ENCODE assay signal across 1 cellular context in the genomic region with DNA sequence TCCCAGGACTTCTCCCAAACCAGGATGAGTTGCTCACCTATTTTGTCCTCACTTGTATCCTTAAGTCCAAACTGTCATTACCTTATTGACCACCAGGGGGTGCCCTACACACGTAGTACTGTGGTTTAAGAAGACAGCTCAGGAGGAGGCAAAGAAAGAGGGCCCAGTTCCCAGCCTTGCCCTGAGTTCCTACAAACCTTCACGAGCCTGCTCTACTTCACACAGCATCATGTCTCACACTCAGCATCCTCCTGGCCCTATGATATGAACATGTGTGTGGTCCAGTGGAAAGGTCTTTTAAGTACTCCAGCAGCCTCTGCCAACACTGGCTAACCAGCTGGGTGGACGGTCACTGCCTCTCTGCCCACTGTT.
TF ChIP-seq lines count a peak whose summit lies in the region.

No MANE protein-coding gene starts in this region.

TF ChIP-seq in HEK293, 187 proteins besides CTCF, POLR2A, EP300 and RAD21 (continued from another document):
- TF ChIP-seq, protein P1, sequence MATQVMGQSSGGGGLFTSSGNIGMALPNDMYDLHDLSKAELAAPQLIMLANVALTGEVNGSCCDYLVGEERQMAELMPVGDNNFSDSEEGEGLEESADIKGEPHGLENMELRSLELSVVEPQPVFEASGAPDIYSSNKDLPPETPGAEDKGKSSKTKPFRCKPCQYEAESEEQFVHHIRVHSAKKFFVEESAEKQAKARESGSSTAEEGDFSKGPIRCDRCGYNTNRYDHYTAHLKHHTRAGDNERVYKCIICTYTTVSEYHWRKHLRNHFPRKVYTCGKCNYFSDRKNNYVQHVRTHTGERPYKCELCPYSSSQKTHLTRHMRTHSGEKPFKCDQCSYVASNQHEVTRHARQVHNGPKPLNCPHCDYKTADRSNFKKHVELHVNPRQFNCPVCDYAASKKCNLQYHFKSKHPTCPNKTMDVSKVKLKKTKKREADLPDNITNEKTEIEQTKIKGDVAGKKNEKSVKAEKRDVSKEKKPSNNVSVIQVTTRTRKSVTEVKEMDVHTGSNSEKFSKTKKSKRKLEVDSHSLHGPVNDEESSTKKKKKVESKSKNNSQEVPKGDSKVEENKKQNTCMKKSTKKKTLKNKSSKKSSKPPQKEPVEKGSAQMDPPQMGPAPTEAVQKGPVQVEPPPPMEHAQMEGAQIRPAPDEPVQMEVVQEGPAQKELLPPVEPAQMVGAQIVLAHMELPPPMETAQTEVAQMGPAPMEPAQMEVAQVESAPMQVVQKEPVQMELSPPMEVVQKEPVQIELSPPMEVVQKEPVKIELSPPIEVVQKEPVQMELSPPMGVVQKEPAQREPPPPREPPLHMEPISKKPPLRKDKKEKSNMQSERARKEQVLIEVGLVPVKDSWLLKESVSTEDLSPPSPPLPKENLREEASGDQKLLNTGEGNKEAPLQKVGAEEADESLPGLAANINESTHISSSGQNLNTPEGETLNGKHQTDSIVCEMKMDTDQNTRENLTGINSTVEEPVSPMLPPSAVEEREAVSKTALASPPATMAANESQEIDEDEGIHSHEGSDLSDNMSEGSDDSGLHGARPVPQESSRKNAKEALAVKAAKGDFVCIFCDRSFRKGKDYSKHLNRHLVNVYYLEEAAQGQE (tag by site-specific recombination; IDR thresholded peaks at IDR 0.05), result no peak
- TF ChIP-seq ZFP37 (tag by site-specific recombination; IDR thresholded peaks at IDR 0.05), result no peak
- no peak for TF ChIP-seq ZNF837 (tag by site-specific recombination; IDR thresholded peaks at IDR 0.05)
- TF ChIP-seq ZNF558 (tag by site-specific recombination; IDR thresholded peaks at IDR 0.05), result no peak
- TF ChIP-seq ZBTB48 (tag by site-specific recombination; IDR thresholded peaks at IDR 0.05), result no peak
- TF ChIP-seq, protein P2, sequence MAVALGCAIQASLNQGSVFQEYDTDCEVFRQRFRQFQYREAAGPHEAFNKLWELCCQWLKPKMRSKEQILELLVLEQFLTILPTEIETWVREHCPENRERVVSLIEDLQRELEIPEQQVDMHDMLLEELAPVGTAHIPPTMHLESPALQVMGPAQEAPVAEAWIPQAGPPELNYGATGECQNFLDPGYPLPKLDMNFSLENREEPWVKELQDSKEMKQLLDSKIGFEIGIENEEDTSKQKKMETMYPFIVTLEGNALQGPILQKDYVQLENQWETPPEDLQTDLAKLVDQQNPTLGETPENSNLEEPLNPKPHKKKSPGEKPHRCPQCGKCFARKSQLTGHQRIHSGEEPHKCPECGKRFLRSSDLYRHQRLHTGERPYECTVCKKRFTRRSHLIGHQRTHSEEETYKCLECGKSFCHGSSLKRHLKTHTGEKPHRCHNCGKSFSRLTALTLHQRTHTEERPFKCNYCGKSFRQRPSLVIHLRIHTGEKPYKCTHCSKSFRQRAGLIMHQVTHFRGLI (tag by site-specific recombination; IDR thresholded peaks at IDR 0.05), result no peak
- TF ChIP-seq, protein P3, sequence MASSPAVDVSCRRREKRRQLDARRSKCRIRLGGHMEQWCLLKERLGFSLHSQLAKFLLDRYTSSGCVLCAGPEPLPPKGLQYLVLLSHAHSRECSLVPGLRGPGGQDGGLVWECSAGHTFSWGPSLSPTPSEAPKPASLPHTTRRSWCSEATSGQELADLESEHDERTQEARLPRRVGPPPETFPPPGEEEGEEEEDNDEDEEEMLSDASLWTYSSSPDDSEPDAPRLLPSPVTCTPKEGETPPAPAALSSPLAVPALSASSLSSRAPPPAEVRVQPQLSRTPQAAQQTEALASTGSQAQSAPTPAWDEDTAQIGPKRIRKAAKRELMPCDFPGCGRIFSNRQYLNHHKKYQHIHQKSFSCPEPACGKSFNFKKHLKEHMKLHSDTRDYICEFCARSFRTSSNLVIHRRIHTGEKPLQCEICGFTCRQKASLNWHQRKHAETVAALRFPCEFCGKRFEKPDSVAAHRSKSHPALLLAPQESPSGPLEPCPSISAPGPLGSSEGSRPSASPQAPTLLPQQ (tag by site-specific recombination; IDR thresholded peaks at IDR 0.05), result peak; percentile 62; the same call in 1 of the 2 replicates
- TF ChIP-seq ZNF157 (tag by site-specific recombination; IDR thresholded peaks at IDR 0.05), result no peak
- no peak for TF ChIP-seq ZNF140 (tag by site-specific recombination; IDR thresholded peaks at IDR 0.05)
- TF ChIP-seq ZNF48 (tag by site-specific recombination; IDR thresholded peaks at IDR 0.05), result no peak
- TF ChIP-seq ZNF239 (tag by site-specific recombination; IDR thresholded peaks at IDR 0.05), result no peak
- TF ChIP-seq SETDB1 (IDR thresholded peaks at IDR 0.05; ENCODE audit: insufficient read length, low read length), result no peak
- no peak for TF ChIP-seq ZBTB7A (tag by site-specific recombination; IDR thresholded peaks at IDR 0.05; ENCODE audit: low read depth)
- TF ChIP-seq, protein P4, sequence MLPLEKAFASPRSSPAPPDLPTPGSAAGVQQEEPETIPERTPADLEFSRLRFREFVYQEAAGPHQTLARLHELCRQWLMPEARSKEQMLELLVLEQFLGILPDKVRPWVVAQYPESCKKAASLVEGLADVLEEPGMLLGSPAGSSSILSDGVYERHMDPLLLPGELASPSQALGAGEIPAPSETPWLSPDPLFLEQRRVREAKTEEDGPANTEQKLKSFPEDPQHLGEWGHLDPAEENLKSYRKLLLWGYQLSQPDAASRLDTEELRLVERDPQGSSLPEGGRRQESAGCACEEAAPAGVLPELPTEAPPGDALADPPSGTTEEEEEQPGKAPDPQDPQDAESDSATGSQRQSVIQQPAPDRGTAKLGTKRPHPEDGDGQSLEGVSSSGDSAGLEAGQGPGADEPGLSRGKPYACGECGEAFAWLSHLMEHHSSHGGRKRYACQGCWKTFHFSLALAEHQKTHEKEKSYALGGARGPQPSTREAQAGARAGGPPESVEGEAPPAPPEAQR (tag by site-specific recombination; IDR thresholded peaks at IDR 0.05), result no peak
- TF ChIP-seq ZNF660 (tag by site-specific recombination; IDR thresholded peaks at IDR 0.05), result peak; percentile 81; the same call in 1 of the 2 replicates
- no peak for TF ChIP-seq ZNF473 (tag by site-specific recombination; IDR thresholded peaks at IDR 0.05)
- TF ChIP-seq REPIN1 (tag by site-specific recombination; IDR thresholded peaks at IDR 0.05; ENCODE audit: low read depth), result no peak
- TF ChIP-seq, protein P5, sequence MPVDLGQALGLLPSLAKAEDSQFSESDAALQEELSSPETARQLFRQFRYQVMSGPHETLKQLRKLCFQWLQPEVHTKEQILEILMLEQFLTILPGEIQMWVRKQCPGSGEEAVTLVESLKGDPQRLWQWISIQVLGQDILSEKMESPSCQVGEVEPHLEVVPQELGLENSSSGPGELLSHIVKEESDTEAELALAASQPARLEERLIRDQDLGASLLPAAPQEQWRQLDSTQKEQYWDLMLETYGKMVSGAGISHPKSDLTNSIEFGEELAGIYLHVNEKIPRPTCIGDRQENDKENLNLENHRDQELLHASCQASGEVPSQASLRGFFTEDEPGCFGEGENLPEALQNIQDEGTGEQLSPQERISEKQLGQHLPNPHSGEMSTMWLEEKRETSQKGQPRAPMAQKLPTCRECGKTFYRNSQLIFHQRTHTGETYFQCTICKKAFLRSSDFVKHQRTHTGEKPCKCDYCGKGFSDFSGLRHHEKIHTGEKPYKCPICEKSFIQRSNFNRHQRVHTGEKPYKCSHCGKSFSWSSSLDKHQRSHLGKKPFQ (tag by site-specific recombination; IDR thresholded peaks at IDR 0.05), result no peak
- TF ChIP-seq, protein P6, sequence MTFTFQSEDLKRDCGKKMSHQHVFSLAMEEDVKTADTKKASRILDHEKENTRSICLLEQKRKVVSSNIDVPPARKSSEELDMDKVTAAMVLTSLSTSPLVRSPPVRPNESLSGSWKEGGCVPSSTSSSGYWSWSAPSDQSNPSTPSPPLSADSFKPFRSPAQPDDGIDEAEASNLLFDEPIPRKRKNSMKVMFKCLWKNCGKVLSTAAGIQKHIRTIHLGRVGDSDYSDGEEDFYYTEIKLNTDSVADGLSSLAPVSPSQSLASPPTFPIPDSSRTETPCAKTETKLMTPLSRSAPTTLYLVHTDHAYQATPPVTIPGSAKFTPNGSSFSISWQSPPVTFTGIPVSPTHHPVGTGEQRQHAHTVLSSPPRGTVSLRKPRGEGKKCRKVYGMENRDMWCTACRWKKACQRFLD (tag by site-specific recombination; IDR thresholded peaks at IDR 0.05), result no peak
- TF ChIP-seq OVOL3 (tag by site-specific recombination; IDR thresholded peaks at IDR 0.05), result no peak
